Comparison of ENCODE assay signal across 15 cellular contexts in the genomic region with DNA sequence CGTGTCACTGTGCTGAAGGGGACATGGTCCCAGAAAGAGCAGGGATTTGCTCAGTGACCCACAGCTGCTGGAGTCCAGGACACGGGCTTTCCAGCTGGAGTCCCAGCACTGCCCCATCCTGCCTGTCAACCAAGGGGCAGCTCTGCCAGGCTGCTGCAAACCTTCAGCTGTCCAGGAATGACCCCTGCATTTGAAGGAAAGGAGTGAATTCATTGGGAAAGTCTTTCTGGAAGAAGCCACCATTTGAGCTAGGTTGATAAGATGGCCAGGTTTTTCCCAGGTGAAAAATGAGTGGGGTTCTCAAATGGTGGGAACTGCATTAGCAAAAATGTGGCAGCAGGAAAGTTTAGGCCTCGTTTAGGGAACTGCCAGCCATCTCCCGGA. TPM values are rescaled to one million over a fixed set of nuclear protein-coding genes. Genes with fewer than 3 reads are reported as not detected.
DNase-seq lines count a peak whose midpoint lies in the region; ATAC-seq and TF ChIP-seq lines count a peak whose summit lies in the region.
"Had no signal": no experiment of that assay in that cellular context is flagged by ENCODE, and none has a peak within 500 bp of the region (broad histone marks: within the 10 kb centered on the region; RNA-seq: fewer than 3 reads in every experiment).

No MANE protein-coding gene starts in this region.

- H3K27me3 ChIP-seq in esophagus squamous epithelium (no peaks in the 10 kb centered on the region), gastrocnemius medialis (no peaks in the 10 kb centered on the region)
- H3K27me3 ChIP-seq: SJCRH30 had no signal

- H3K27ac ChIP-seq in esophagus squamous epithelium: peak overlapping the region in 3 of 4 donors; percentile 70 to 87 (median 78)
- peak overlapping the region; percentile 91 to 99 (median 98) for H3K27ac ChIP-seq in gastrocnemius medialis
- H3K27ac ChIP-seq: SJCRH30 had no signal

- peak overlapping the region; percentile 32 for H3K4me3 Mint-ChIP-seq in activated CD4-positive, alpha-beta T cell treated with anti-CD3 and anti-CD28 coated beads, Interleukin-2, amount 10 ng/mL, durations not matched to agents 24 days and 14 days
- no peak overlapping the region for H3K4me3 Mint-ChIP-seq in T-cell

- DNase-seq in activated CD4-positive, alpha-beta T cell treated with anti-CD3 and anti-CD28 coated beads, Interleukin-2, amount 10 ng/mL, durations not matched to agents 24 days and 14 days: no peak
- DNase-seq in activated CD4-positive, alpha-beta T cell treated with anti-CD3 and anti-CD28 coated beads for 48 hours: no peak
- DNase-seq in T-cell (no peak), esophagus squamous epithelium (lab: John Stamatoyannopoulos, UW) (no peak), gastrocnemius medialis (no peak), Kasumi-1 (lab: John Stamatoyannopoulos, UW) (no peak), NCI-H1930 (lab: John Stamatoyannopoulos, UW) (no peak), nucleus accumbens (lab: John Stamatoyannopoulos, UW) (no peak)
- DNase-seq: activated CD4-positive, CD25-positive, alpha-beta regulatory T cell; activated gamma-delta T cell; Karpas-422; NCI-H187 treated with DMSO at 0.1 percent for 48 hours had no signal

- H3K36me3 ChIP-seq in esophagus squamous epithelium: peaks cover 15 to 78% (median 20%) of the 10 kb centered on the region in 3 donors
- peaks cover 0 to 57% of the 10 kb centered on the region in 2 donors for H3K36me3 ChIP-seq in gastrocnemius medialis
- H3K36me3 ChIP-seq: SJCRH30 had no signal

- H3K27me3 Mint-ChIP-seq in activated CD4-positive, alpha-beta T cell treated with anti-CD3 and anti-CD28 coated beads, Interleukin-2, amount 10 ng/mL, durations not matched to agents 24 days and 14 days: no peaks in the 10 kb centered on the region
- no peaks in the 10 kb centered on the region for H3K27me3 Mint-ChIP-seq in T-cell

- in situ Hi-C loops in gastrocnemius medialis (cut with MboI; ENCODE audit: low sequenced_read_pairs in 4 of 4): no loop called here

- 44 to 58% methylated on average over 2 to 3 of the region's 4 CpGs for WGBS in esophagus squamous epithelium, 2 donors

- intact Hi-C loops in activated CD4-positive, alpha-beta T cell treated with anti-CD3 and anti-CD28 coated beads, Interleukin-2, amount 10 ng/mL, durations not matched to agents 24 days and 14 days (cut with micrococcal nuclease): no loop called here
- intact Hi-C loops in esophagus squamous epithelium (cut with DNase I) (no loop called here), gastrocnemius medialis (cut with DNase I; ENCODE audit: low total_unique reads) (no loop called here)

- TF ChIP-seq POLR2A in esophagus squamous epithelium (IDR thresholded peaks at IDR 0.05): no peak
- TF ChIP-seq POLR2A in gastrocnemius medialis (IDR thresholded peaks at IDR 0.05): no peak

- POLR2A ChIA-PET in T-cell (lab: Charles Lee): interaction anchor here in 1 of 2 donors (0.6 kb wide), 1 partner anchor 302 kb away, joined by 3 read pairs; a partner anchor contains a TSS

- TF ChIP-seq CTCF in esophagus squamous epithelium (IDR thresholded peaks at IDR 0.05): no peak
- TF ChIP-seq CTCF in gastrocnemius medialis (IDR thresholded peaks at IDR 0.05 in 4 of 5, conservative IDR thresholded peaks at IDR 0.05 in 1 of 5): no peak

- no peaks in the 10 kb centered on the region for H3K9me3 Mint-ChIP-seq in activated CD4-positive, alpha-beta T cell treated with anti-CD3 and anti-CD28 coated beads, Interleukin-2, amount 10 ng/mL, durations not matched to agents 24 days and 14 days
- H3K9me3 Mint-ChIP-seq in T-cell: no peaks in the 10 kb centered on the region

- H3K9me3 ChIP-seq in esophagus squamous epithelium (no peaks in the 10 kb centered on the region), gastrocnemius medialis (no peaks in the 10 kb centered on the region)
- H3K9me3 ChIP-seq: A549, SJCRH30 had no signal

- H3K4me3 ChIP-seq in esophagus squamous epithelium (peak overlapping the region in 1 of 4 donors; percentile 32), gastrocnemius medialis (no peak overlapping the region)
- H3K4me3 ChIP-seq: A549, SJCRH30 had no signal

- peak overlapping the region; percentile 79 for H3K27ac Mint-ChIP-seq in activated CD4-positive, alpha-beta T cell treated with anti-CD3 and anti-CD28 coated beads, Interleukin-2, amount 10 ng/mL, durations not matched to agents 24 days and 14 days
- H3K27ac Mint-ChIP-seq in T-cell: peak overlapping the region; percentile 49 to 66

- H3K4me1 Mint-ChIP-seq in activated CD4-positive, alpha-beta T cell treated with anti-CD3 and anti-CD28 coated beads, Interleukin-2, amount 10 ng/mL, durations not matched to agents 24 days and 14 days: peaks cover 42% of the 10 kb centered on the region
- peaks cover 22 to 41% (median 32%) of the 10 kb centered on the region in 3 donors for H3K4me1 Mint-ChIP-seq in T-cell

- peaks cover 65% of the 10 kb centered on the region for H3K36me3 Mint-ChIP-seq in activated CD4-positive, alpha-beta T cell treated with anti-CD3 and anti-CD28 coated beads, Interleukin-2, amount 10 ng/mL, durations not matched to agents 24 days and 14 days (ENCODE audit: low read depth)
- H3K36me3 Mint-ChIP-seq in T-cell: peaks cover 17% of the 10 kb centered on the region

- CTCF ChIA-PET in T-cell (lab: Charles Lee): no interaction called here

- ATAC-seq in T-cell (replicated peaks in 1 of 4): no peak
- ATAC-seq in gastrocnemius medialis: no peak

- H3K4me1 ChIP-seq in esophagus squamous epithelium: peaks cover 32 to 68% (median 33%) of the 10 kb centered on the region in 3 donors
- peaks cover 61 to 62% of the 10 kb centered on the region in 2 donors for H3K4me1 ChIP-seq in gastrocnemius medialis

RNA-seq across cellular contexts. Expression of a gene that starts 9.4 kb away (rescaled TPM):
- total RNA-seq in activated CD4-positive, alpha-beta T cell treated with anti-CD3 and anti-CD28 coated beads, Interleukin-2, amount 10 ng/mL, durations not matched to agents 24 days and 14 days: 0.69 and 1.3 TPM in 2 replicates
- total RNA-seq in T-cell (1 to 10 TPM; 2.3 to 8.0 (median 3.6) TPM), esophagus squamous epithelium (10 to 100 TPM in 3 of 4 donors, 1 to 10 TPM in 1; 5.5 to 22.5 (median 15.2) TPM), gastrocnemius medialis (10 to 100 TPM in 1 of 4 donors, under 1 TPM in 1, not detected in 2; 0.39 to 18.6 TPM)
- total RNA-seq: fibroblast of villous mesenchyme had no signal

RNA-seq across cellular contexts. Expression of a gene that starts 10.4 kb away (rescaled TPM):
- 167 and 173 TPM in 2 replicates for total RNA-seq in activated CD4-positive, alpha-beta T cell treated with anti-CD3 and anti-CD28 coated beads, Interleukin-2, amount 10 ng/mL, durations not matched to agents 24 days and 14 days
- total RNA-seq in T-cell (100 to 1,000 TPM; 115 to 170 (median 150) TPM), esophagus squamous epithelium (100 to 1,000 TPM in 1 of 4 donors, 10 to 100 TPM in 3; 46.5 to 101 (median 87.4) TPM), gastrocnemius medialis (100 to 1,000 TPM; 191 to 374 (median 250) TPM)

RNA-seq across cellular contexts. Expression of a gene that starts 13.9 kb away (rescaled TPM):
- 39.1 and 42.4 TPM in 2 replicates for total RNA-seq in activated CD4-positive, alpha-beta T cell treated with anti-CD3 and anti-CD28 coated beads, Interleukin-2, amount 10 ng/mL, durations not matched to agents 24 days and 14 days
- 10 to 100 TPM; 36.3 to 72.9 (median 69.3) TPM for total RNA-seq in T-cell
- total RNA-seq in esophagus squamous epithelium: 10 to 100 TPM; 12.0 to 44.1 (median 23.9) TPM
- 100 to 1,000 TPM in 3 of 4 donors, 10 to 100 TPM in 1; 86.6 to 154 (median 119) TPM for total RNA-seq in gastrocnemius medialis

RNA-seq across cellular contexts. Expression of a gene that starts 16.0 kb away (rescaled TPM):
- total RNA-seq in activated CD4-positive, alpha-beta T cell treated with anti-CD3 and anti-CD28 coated beads, Interleukin-2, amount 10 ng/mL, durations not matched to agents 24 days and 14 days: 83.3 and 83.4 TPM in 2 replicates
- total RNA-seq in T-cell (10 to 100 TPM; 32.5 to 36.9 (median 34.5) TPM), esophagus squamous epithelium (10 to 100 TPM; 33.2 to 48.0 (median 40.0) TPM), gastrocnemius medialis (10 to 100 TPM; 54.7 to 99.4 (median 75.3) TPM)

RNA-seq across cellular contexts. Expression of a gene that starts 27.8 kb away (rescaled TPM):
- total RNA-seq in activated CD4-positive, alpha-beta T cell treated with anti-CD3 and anti-CD28 coated beads, Interleukin-2, amount 10 ng/mL, durations not matched to agents 24 days and 14 days: 89.1 and 90.7 TPM in 2 replicates
- total RNA-seq in T-cell: 100 to 1,000 TPM in 2 of 5 donors, 10 to 100 TPM in 3; 60.8 to 110 (median 84.0) TPM
- total RNA-seq in esophagus squamous epithelium: 10 to 100 TPM; 27.5 to 33.0 (median 30.4) TPM
- 10 to 100 TPM in 3 of 4 donors, 1 to 10 TPM in 1; 10.0 to 13.8 (median 11.1) TPM for total RNA-seq in gastrocnemius medialis
